23 cellular contexts compared by ENCODE assay signal in the genomic region with DNA sequence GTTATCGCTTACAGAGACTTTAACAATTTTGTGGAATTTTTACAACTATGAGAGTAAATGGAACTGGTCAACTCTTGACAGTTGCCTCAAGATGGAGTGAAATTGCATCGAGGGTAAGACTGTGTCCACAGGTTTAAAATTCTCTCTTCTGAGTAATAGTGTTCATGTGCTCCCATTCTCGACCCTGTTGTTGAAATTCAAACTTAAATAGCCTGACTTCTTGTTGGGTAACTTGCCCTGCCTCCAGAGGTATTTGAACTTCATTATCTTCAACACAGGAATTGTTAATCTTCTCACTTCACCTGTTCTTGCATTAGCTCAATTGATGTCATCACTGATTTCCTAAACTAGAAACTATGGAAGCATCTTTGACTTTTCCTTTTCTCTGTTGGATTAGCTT.
DNase-seq lines count a peak whose midpoint lies in the region; FAIRE-seq and TF ChIP-seq lines count a peak whose summit lies in the region.
"Had no signal": no experiment of that assay in that cellular context is flagged by ENCODE, and none has a peak within 500 bp of the region (broad histone marks: within the 10 kb centered on the region; RNA-seq: fewer than 3 reads in every experiment).

No MANE protein-coding gene starts in this region.

- H3K36me3 Mint-ChIP-seq in MCF 10A (ENCODE audit: insufficient read depth, unreplicated experiment), result no peaks in the 10 kb centered on the region

- H2AFZ ChIP-seq in SU-DHL-6 (ENCODE audit: low read depth, low read length, severe bottlenecking) (no peak overlapping the region), smooth muscle cell (ENCODE audit: low read depth) (no peak overlapping the region)

- BruUV-seq in MCF 10A (replicated peaks; lab: Mats Ljungman, UMichigan), result no TSS peak

- H3K4me1 Mint-ChIP-seq in MCF 10A (ENCODE audit: insufficient read depth, unreplicated experiment), result no peaks in the 10 kb centered on the region

- H3K9me3 Mint-ChIP-seq in MCF 10A (ENCODE audit: unreplicated experiment), result no peaks in the 10 kb centered on the region
- H3K9me3 Mint-ChIP-seq: dendritic cell treated with granulocyte-macrophage colony-stimulating factor and Interleukin-4, amounts not matched to agents 40 ng/mL and 50 ng/mL, for 4 days had no signal

- POLR2A ChIA-PET in MCF 10A (lab: Yijun Ruan, JAX), result no interaction called here

- H3K9me3 ChIP-seq in breast epithelium (no peaks in the 10 kb centered on the region), SU-DHL-6 (ENCODE audit: insufficient read depth, low read length) (no peaks in the 10 kb centered on the region), smooth muscle cell (replicated peaks; ENCODE audit: low read depth) (no peaks in the 10 kb centered on the region)
- H3K9me3 ChIP-seq: BE2C, HAP-1, ovary had no signal

- no peak overlapping the region for H3K27ac ChIP-seq in breast epithelium
- H3K27ac ChIP-seq in SU-DHL-6 (ENCODE audit: low read depth, low read length), result no peak overlapping the region
- H3K27ac ChIP-seq in smooth muscle cell (ENCODE audit: low read depth), result no peak overlapping the region
- H3K27ac ChIP-seq: ovary had no signal

- H3K27ac Mint-ChIP-seq in MCF 10A (ENCODE audit: low read depth, unreplicated experiment), result no peak overlapping the region
- H3K27ac Mint-ChIP-seq: dendritic cell treated with granulocyte-macrophage colony-stimulating factor and Interleukin-4, amounts not matched to agents 40 ng/mL and 50 ng/mL, for 4 days had no signal

- 78% methylated on average over 3 of the region's 3 CpGs for WGBS in smooth muscle cell (ENCODE audit: low lambda C conversion rate)

- DNase-seq in breast epithelium (ENCODE audit: low spot score in 2 of 2) (no peak), MCF 10A (ENCODE audit: unreplicated experiment) (no peak), smooth muscle cell (lab: John Stamatoyannopoulos, UW; ENCODE audit: unreplicated experiment) (no peak), NCI-H226 (no peak), KG1 (lab: John Stamatoyannopoulos, UW) (no peak)
- DNase-seq in activated CD4-positive, alpha-beta T cell treated with anti-CD3 and anti-CD28 coated beads, Interleukin-2, amount 50 U/mL, for 4 hours, result no peak
- DNase-seq: 8988T; activated CD4-positive, alpha-beta T cell treated with anti-CD3 and anti-CD28 coated beads, Interleukin-2, amount 50 U/mL, for 1 hour; activated CD8-positive, alpha-beta memory T cell treated with anti-CD3 and anti-CD28 coated beads, Interleukin-2, amount 50 U/mL, for 48 hours; activated effector memory CD4-positive, alpha-beta T cell treated with anti-CD3 and anti-CD28 coated beads, Interleukin-2, amount 50 U/mL, for 16 hours; BE2C; Karpas-422; NCI-H1105 treated with DMSO at 0.1 percent for 48 hours; NCI-H2081 treated with DMSO at 0.1 percent for 48 hours; NCI-H510A treated with DMSO at 0.1 percent for 48 hours; ovary; small intestine; stimulated activated CD4-positive, alpha-beta T cell treated with anti-CD3 and anti-CD28 coated beads, Interleukin-4, amount 100 ng/mL, for 4 hours; T-helper 1 cell had no signal

- H3K4me2 ChIP-seq in SU-DHL-6 (ENCODE audit: low read depth, low read length, poor library complexity, severe bottlenecking) (peak overlapping the region; percentile 89), smooth muscle cell (peak overlapping the region; percentile 48)

- no peak overlapping the region for H3K4me3 Mint-ChIP-seq in MCF 10A (ENCODE audit: unreplicated experiment)
- H3K4me3 Mint-ChIP-seq: dendritic cell treated with granulocyte-macrophage colony-stimulating factor and Interleukin-4, amounts not matched to agents 40 ng/mL and 50 ng/mL, for 4 days had no signal

- H3K9ac ChIP-seq in SU-DHL-6 (ENCODE audit: low read length) (no peak overlapping the region), smooth muscle cell (ENCODE audit: low read depth) (no peak overlapping the region)

- H3K27me3 Mint-ChIP-seq in MCF 10A (ENCODE audit: insufficient read depth, unreplicated experiment), result no peaks in the 10 kb centered on the region
- H3K27me3 Mint-ChIP-seq: dendritic cell treated with granulocyte-macrophage colony-stimulating factor and Interleukin-4, amounts not matched to agents 40 ng/mL and 50 ng/mL, for 4 days had no signal

- H3F3A ChIP-seq in SU-DHL-6 (ENCODE audit: insufficient read depth) (no peaks in the 10 kb centered on the region; the same call in 1 of the 2 replicates), smooth muscle cell (ENCODE audit: low read depth) (no peaks in the 10 kb centered on the region)

- peaks cover 0 to 11% of the 10 kb centered on the region in 2 donors for H3K4me1 ChIP-seq in breast epithelium
- H3K4me1 ChIP-seq in smooth muscle cell (ENCODE audit: low read depth), result peaks cover 27% of the 10 kb centered on the region
- H3K4me1 ChIP-seq: BE2C had no signal

- TF ChIP-seq POLR2A in breast epithelium (IDR thresholded peaks at IDR 0.05), result no peak

- intact Hi-C loops in breast epithelium (cut with DNase I; ENCODE audit: low total_unique reads) (loop anchor here (2.0 kb wide), 1 partner anchor 54 kb away; no protein-coding TSS in a partner anchor), MCF 10A (cut with micrococcal nuclease) (no loop called here)

- CTCF ChIA-PET in MCF 10A (lab: Yijun Ruan, JAX), result no interaction called here

- TF ChIP-seq CTCF in breast epithelium (IDR thresholded peaks at IDR 0.05) (no peak), MCF 10A (IDR thresholded peaks at IDR 0.05; ENCODE audit: unreplicated experiment) (no peak), SU-DHL-6 (IDR thresholded peaks at IDR 0.05; ENCODE audit: insufficient read depth, low read length, poor library complexity, severe bottlenecking) (no peak), smooth muscle cell (IDR thresholded peaks at IDR 0.05; ENCODE audit: borderline replicate concordance, insufficient read depth, poor library complexity, severe bottlenecking) (no peak)

- H3K27me3 ChIP-seq in breast epithelium (no peaks in the 10 kb centered on the region), SU-DHL-6 (ENCODE audit: low read length) (no peaks in the 10 kb centered on the region), smooth muscle cell (ENCODE audit: low read depth) (no peaks in the 10 kb centered on the region)
- H3K27me3 ChIP-seq: BE2C, ovary had no signal

- H4K20me1 ChIP-seq in SU-DHL-6 (ENCODE audit: low read depth, low read length) (peaks cover 10% of the 10 kb centered on the region; the same call in 1 of the 2 replicates), smooth muscle cell (ENCODE audit: low read depth) (peaks cover 44% of the 10 kb centered on the region)

- H3K79me2 ChIP-seq in SU-DHL-6 (ENCODE audit: insufficient read depth, low read length), result peaks cover 35% of the 10 kb centered on the region
- peaks cover 17% of the 10 kb centered on the region for H3K79me2 ChIP-seq in smooth muscle cell (ENCODE audit: low read depth)

- H3K4me3 ChIP-seq in breast epithelium (peak overlapping the region in 2 of 3 donors; percentile 17 to 73), SU-DHL-6 (ENCODE audit: insufficient read depth, low read length, poor library complexity, severe bottlenecking) (no peak overlapping the region), smooth muscle cell (peak overlapping the region; percentile 11)
- H3K4me3 ChIP-seq: HAP-1, ovary had no signal

- peak; percentile 5 for FAIRE-seq in islet of Langerhans (lab: Jason Lieb, UNC)
- FAIRE-seq: small intestine had no signal

- no peaks in the 10 kb centered on the region for H3K9me2 ChIP-seq in SU-DHL-6 (replicated peaks; ENCODE audit: insufficient read depth, low read length)

- no peaks in the 10 kb centered on the region for H3K36me3 ChIP-seq in breast epithelium
- no peaks in the 10 kb centered on the region; the same call in 1 of the 2 replicates for H3K36me3 ChIP-seq in SU-DHL-6 (ENCODE audit: low read length)
- no peaks in the 10 kb centered on the region for H3K36me3 ChIP-seq in smooth muscle cell (ENCODE audit: low read depth)
- H3K36me3 ChIP-seq: BE2C, HAP-1, ovary had no signal
